ENCODE assay signal across 13 cellular contexts in the genomic region with DNA sequence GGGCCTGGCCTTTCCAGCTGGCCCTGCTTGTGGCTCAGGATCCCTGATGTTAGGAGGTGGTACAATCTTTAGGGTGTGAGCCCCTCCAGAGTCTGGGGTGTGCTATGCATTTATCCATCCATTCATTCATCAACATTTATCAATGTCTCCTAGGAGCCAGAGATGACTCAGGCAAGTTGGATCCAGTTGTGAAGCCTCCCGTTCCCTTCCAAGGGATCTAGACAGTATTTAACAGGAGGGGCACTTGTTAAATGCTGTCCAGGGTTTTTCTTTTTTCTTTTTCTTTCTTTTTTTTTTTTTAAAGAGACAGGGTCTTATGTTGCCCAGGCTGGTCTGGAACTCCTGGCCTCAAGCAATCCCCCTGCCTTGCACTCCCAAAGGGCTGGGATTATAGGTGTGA. TPM values are rescaled to one million over a fixed set of nuclear protein-coding genes. Genes with fewer than 3 reads are reported as not detected.
"Had no signal": no experiment of that assay in that cellular context is flagged by ENCODE, and none has a peak within 500 bp of the region (broad histone marks: within the 10 kb centered on the region; RNA-seq: fewer than 3 reads in every experiment).

No MANE protein-coding gene starts in this region.

- DNase-seq: activated B cell treated with CpG ODN at 0.5 μM for 24 hours; activated CD4-positive, alpha-beta T cell treated with anti-CD3 and anti-CD28 coated beads, Interleukin-2, amount 10 ng/mL, durations not matched to agents 7 days and 5 days; activated CD8-positive, alpha-beta memory T cell treated with anti-CD3 and anti-CD28 coated beads for 24 hours; activated naive CD4-positive, alpha-beta T cell treated with anti-CD3 and anti-CD28 coated beads, Interleukin-2, amount 50 U/mL, for 16 hours; amniotic stem cell; glutamatergic neuron; immature natural killer cell; stimulated activated CD4-positive, alpha-beta T cell treated with anti-CD3 and anti-CD28 coated beads, Interleukin-4, amount 100 ng/mL, for 1 hour; stimulated activated CD8-positive, alpha-beta memory T cell treated with anti-CD3 and anti-CD28 coated beads, Interleukin-4, amount 100 ng/mL, for 48 hours; stimulated activated naive CD8-positive, alpha-beta T cell treated with anti-CD3 and anti-CD28 coated beads, Interleukin-15, Interleukin-2, amounts not matched to agents 100 U/mL and 50 U/mL, for 24 hours had no signal

- H3K4me3 ChIP-seq: lung, mucosa of descending colon had no signal

- H3K9me3 ChIP-seq: mucosa of descending colon had no signal

RNA-seq across cellular contexts. Expression of a gene that starts 42.0 kb away (rescaled TPM):
- total RNA-seq: chondrocyte had no signal
